9 cellular contexts compared by ENCODE assay signal in genomic region chr12:52007982-52008510, GRCh38. TPM values are rescaled to one million over a fixed set of nuclear protein-coding genes. Genes with fewer than 3 reads are reported as not detected.
DNase-seq lines count a peak whose midpoint lies in the region; ATAC-seq and TF ChIP-seq lines count a peak whose summit lies in the region.
"Had no signal": no experiment of that assay in that cellular context is flagged by ENCODE, and none has a peak within 500 bp of the region (broad histone marks: within the 10 kb centered on the region; RNA-seq: fewer than 3 reads in every experiment).

No MANE protein-coding gene starts in this region.

- H3K4me3 ChIP-seq in breast epithelium, result peak overlapping the region; percentile 77 to 92 (median 88)
- peak overlapping the region; percentile 45 to 58 for H3K4me3 ChIP-seq in muscle layer of colon (ENCODE audit: low read depth in 1 of 2, low read length in 2 of 2)
- peak overlapping the region; percentile 59 to 82 (median 70) for H3K4me3 ChIP-seq in upper lobe of left lung
- no peak overlapping the region for H3K4me3 ChIP-seq in SJCRH30

- no peak for TF ChIP-seq EP300 in upper lobe of left lung (IDR thresholded peaks at IDR 0.05)

- CTCF ChIA-PET in MCF 10A (lab: Yijun Ruan, JAX), result interaction anchor here (0.7 to 8.2 kb wide), 2 partner anchors 9 to 16 kb away, joined by 3 to 48 read pairs; no protein-coding TSS in a partner anchor

- H3K27me3 ChIP-seq in breast epithelium (no peaks in the 10 kb centered on the region), muscle layer of colon (ENCODE audit: control insufficient read depth in 1 of 2, insufficient read depth in 2 of 2, low read length in 2 of 2) (peaks cover 0 to 36% of the 10 kb centered on the region in 2 donors), upper lobe of left lung (peaks cover 0 to 17% (median 8%) of the 10 kb centered on the region in 4 donors), SJCRH30 (no peaks in the 10 kb centered on the region)

- intact Hi-C loops in breast epithelium (cut with DNase I; ENCODE audit: low total_unique reads), result no loop called here
- intact Hi-C loops in MCF 10A (cut with micrococcal nuclease), result no loop called here

- no peaks in the 10 kb centered on the region for H3K36me3 Mint-ChIP-seq in MCF 10A (ENCODE audit: insufficient read depth, unreplicated experiment)

- H3K9me3 ChIP-seq in breast epithelium (no peaks in the 10 kb centered on the region), muscle layer of colon (ENCODE audit: low read length) (no peaks in the 10 kb centered on the region), upper lobe of left lung (no peaks in the 10 kb centered on the region), SJCRH30 (replicated peaks) (no peaks in the 10 kb centered on the region)

- TF ChIP-seq CTCF in breast epithelium (IDR thresholded peaks at IDR 0.05), result no peak
- no peak for TF ChIP-seq CTCF in MCF 10A (IDR thresholded peaks at IDR 0.05; ENCODE audit: unreplicated experiment)
- no peak for TF ChIP-seq CTCF in upper lobe of left lung (IDR thresholded peaks at IDR 0.05)

- H3K27ac Mint-ChIP-seq in MCF 10A (ENCODE audit: low read depth, unreplicated experiment), result no peak overlapping the region

- no TSS peak for BruUV-seq in MCF 10A (replicated peaks; lab: Mats Ljungman, UMichigan)

- H3K4me1 Mint-ChIP-seq in MCF 10A (ENCODE audit: insufficient read depth, unreplicated experiment), result no peaks in the 10 kb centered on the region

- H3K4me1 ChIP-seq in breast epithelium, result peaks cover 0 to 3% of the 10 kb centered on the region in 2 donors
- H3K4me1 ChIP-seq in muscle layer of colon (ENCODE audit: insufficient read depth, low read length), result peaks cover 34% of the 10 kb centered on the region
- peaks cover 38 to 69% (median 50%) of the 10 kb centered on the region in 4 donors for H3K4me1 ChIP-seq in upper lobe of left lung
- H3K4me1 ChIP-seq in SJCRH30, result peaks cover 29% of the 10 kb centered on the region

- 20 to 42% methylated on average over 2 to 5 of the region's 5 CpGs for WGBS in upper lobe of left lung, 2 donors

- H3K9ac ChIP-seq in muscle layer of colon (ENCODE audit: low read length), result peak overlapping the region; percentile 39

- H3K27ac ChIP-seq in breast epithelium (peak overlapping the region; percentile 80 to 95), cingulate gyrus (ENCODE audit: low read depth, low read length) (peak overlapping the region; percentile 60), muscle layer of colon (ENCODE audit: low read depth, low read length) (peak overlapping the region; percentile 19), upper lobe of left lung (peak overlapping the region; percentile 92 to 96 (median 94)), SJCRH30 (no peak overlapping the region)

- peaks cover 20% of the 10 kb centered on the region for H3K27me3 Mint-ChIP-seq in MCF 10A (ENCODE audit: insufficient read depth, unreplicated experiment)

- POLR2A ChIA-PET in MCF 10A (lab: Yijun Ruan, JAX), result no interaction called here

- H3K36me3 ChIP-seq in breast epithelium (no peaks in the 10 kb centered on the region), muscle layer of colon (ENCODE audit: insufficient read depth, low read length) (no peaks in the 10 kb centered on the region), upper lobe of left lung (peaks cover 0 to 41% (median 16%) of the 10 kb centered on the region in 4 donors), SJCRH30 (peaks cover 3% of the 10 kb centered on the region; the same call in 1 of the 2 replicates)

- ATAC-seq in upper lobe of left lung (ENCODE audit: low FRiP score in 2 of 2), result no peak
- ATAC-seq in GM21367 (IDR thresholded peaks at IDR 0.05; ENCODE audit: unreplicated experiment), result no peak
- no peak for ATAC-seq in GM21786 (IDR thresholded peaks at IDR 0.05; ENCODE audit: unreplicated experiment)

- TF ChIP-seq POLR2A in breast epithelium (IDR thresholded peaks at IDR 0.05) (no peak), upper lobe of left lung (IDR thresholded peaks at IDR 0.05) (no peak)

- H3K9me3 Mint-ChIP-seq in MCF 10A (ENCODE audit: unreplicated experiment), result no peaks in the 10 kb centered on the region

- no peak overlapping the region for H3K4me3 Mint-ChIP-seq in MCF 10A (ENCODE audit: unreplicated experiment)

- no peak for DNase-seq in breast epithelium (ENCODE audit: low spot score in 2 of 2)
- DNase-seq in MCF 10A (ENCODE audit: unreplicated experiment), result no peak
- DNase-seq in upper lobe of left lung, result no peak
- DNase-seq in SJCRH30, result no peak
- DNase-seq: midbrain had no signal

RNA-seq across cellular contexts. Expression of gene TAMALIN, which starts 1.3 kb away (rescaled TPM):
- total RNA-seq in breast epithelium, result 10 to 100 TPM in 2 of 3 donors, 1 to 10 TPM in 1; 8.5 to 27.2 (median 16.0) TPM
- 0.39 TPM in 1 of 2 replicates, not detected in the other for total RNA-seq in MCF 10A (2022)
- 100 to 1,000 TPM in 2 of 6 donors, 10 to 100 TPM in 4; 52.3 to 170 (median 73.7) TPM for total RNA-seq in upper lobe of left lung
- total RNA-seq in SJCRH30 (2014; rRNA removed; shearing (Covaris generic)), result 3.3 and 4.5 TPM in 2 replicates

RNA-seq across cellular contexts. Expression of gene NR4A1, which starts 43.2 kb away (rescaled TPM):
- total RNA-seq in breast epithelium, result 100 to 1,000 TPM in 1 of 3 donors, 10 to 100 TPM in 2; 35.7 to 154 (median 66.2) TPM
- total RNA-seq in MCF 10A (2022), result 0.69 and 2.9 TPM in 2 replicates
- 100 to 1,000 TPM in 5 of 6 donors, 10 to 100 TPM in 1; 88.3 to 202 (median 156) TPM for total RNA-seq in upper lobe of left lung
- total RNA-seq in SJCRH30 (2014; rRNA removed; shearing (Covaris generic)), result 9.2 and 10.0 TPM in 2 replicates

RNA-seq across cellular contexts. Expression of gene ACVR1B, which starts 56.5 kb away (rescaled TPM):
- total RNA-seq in breast epithelium (10 to 100 TPM; 12.3 to 26.3 (median 23.6) TPM), MCF 10A (2022) (14.7 and 16.1 TPM in 2 replicates), upper lobe of left lung (10 to 100 TPM; 13.0 to 44.9 (median 23.6) TPM)
- 19.8 and 22.4 TPM in 2 replicates for total RNA-seq in SJCRH30 (2014; rRNA removed; shearing (Covaris generic))
